Comparison of ENCODE assay signal across 10 cellular contexts in the genomic region with DNA sequence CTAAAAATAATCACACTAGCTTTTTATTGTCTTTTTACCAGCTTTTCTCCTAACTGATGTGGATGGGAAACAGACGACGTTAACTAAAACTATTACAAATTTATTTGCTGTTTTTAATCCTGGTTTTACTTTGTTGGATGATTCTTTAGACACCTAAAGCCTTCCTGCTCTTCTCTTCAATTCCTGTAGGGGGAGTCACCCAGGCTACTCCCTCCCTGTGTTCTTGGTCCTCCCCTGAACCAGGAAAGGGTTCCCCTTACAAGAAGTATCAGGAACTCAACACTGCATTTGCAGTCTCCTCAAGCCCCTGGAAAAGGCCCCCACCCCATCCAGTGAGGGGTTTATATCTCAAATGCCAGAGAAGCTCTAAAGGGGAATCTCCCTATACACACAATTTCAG.
A peak's percentile ranks its signal among the peaks of the same experiment; 100 is the strongest.
DNase-seq lines count a peak whose midpoint lies in the region; ATAC-seq and TF ChIP-seq lines count a peak whose summit lies in the region.
"Had no signal": no experiment of that assay in that cellular context is flagged by ENCODE, and none has a peak within 500 bp of the region (broad histone marks: within the 10 kb centered on the region; RNA-seq: fewer than 3 reads in every experiment).

No MANE protein-coding gene starts in this region.

- peaks cover 0 to 4% (median 0%) of the 10 kb centered on the region in 7 donors for H3K27me3 ChIP-seq in heart right ventricle

- CTCF ChIA-PET in RWPE1 (lab: Yijun Ruan, JAX), result interaction anchor here (0.7 kb wide), 1 partner anchor 597 kb away, joined by 4 read pairs; no protein-coding TSS in a partner anchor

- in situ Hi-C loops in ACHN (cut with HindIII; ENCODE audit: low pct_ligation_motif_present, low pct_unique_long_range_greater_than_20kb, low sequenced_read_pairs), result no loop called here
- in situ Hi-C loops in GM13976 (cut with MboI; ENCODE audit: low sequenced_read_pairs, unreplicated experiment), result no loop called here

- no peaks in the 10 kb centered on the region for H3K4me1 ChIP-seq in heart right ventricle
- H3K4me1 ChIP-seq: psoas muscle had no signal

- no peaks in the 10 kb centered on the region for H3K36me3 ChIP-seq in heart right ventricle

- TF ChIP-seq CTCF in GM13976 (IDR thresholded peaks at IDR 0.05; ENCODE audit: borderline replicate concordance, control extremely low read depth, extremely low read depth, insufficient read depth, missing control alignments) (no peak), RWPE1 (conservative IDR thresholded peaks at IDR 0.05; ENCODE audit: low read depth) (peak; percentile 25; the same call in 1 of the 2 replicates), foreskin fibroblast (IDR thresholded peaks at IDR 0.05; ENCODE audit: low read depth, low read length) (peak; percentile 54), heart right ventricle (IDR thresholded peaks at IDR 0.05) (peak in 4 of 9 donors; percentile 14 to 39 (median 24))

- POLR2A ChIA-PET in RWPE1 (lab: Yijun Ruan, JAX; ENCODE audit: low non-redundant PET), result no interaction called here

- H3K9me3 ChIP-seq in heart right ventricle, result peaks cover 0 to 21% (median 0%) of the 10 kb centered on the region in 11 donors
- H3K9me3 ChIP-seq: psoas muscle had no signal

- intact Hi-C loops in heart right ventricle (cut with DNase I), result no loop called here

- peak; percentile 8 for DNase-seq in ACHN
- peak; percentile 26 for DNase-seq in GM13976 (ENCODE audit: low spot score)
- peak; percentile 27 for DNase-seq in RWPE1 (ENCODE audit: low spot score)
- DNase-seq in foreskin fibroblast, result peak in 1 of 2 donors; percentile 6
- DNase-seq in activated T-cell treated with anti-CD3 and anti-CD28 coated beads, Interleukin-2, amount 50 U/mL, for 48 hours, result no peak
- no peak for DNase-seq in COLO668 (lab: John Stamatoyannopoulos, UW; ENCODE audit: unreplicated experiment)
- no peak for DNase-seq in globus pallidus (ENCODE audit: low spot score)
- DNase-seq in heart right ventricle, result no peak
- DNase-seq: NCI-H187 treated with DMSO at 0.1 percent for 48 hours, psoas muscle had no signal

- H3K27ac ChIP-seq in RWPE1 (no peak overlapping the region), heart right ventricle (no peak overlapping the region)
- H3K27ac ChIP-seq: psoas muscle had no signal

- H3K4me3 ChIP-seq in foreskin fibroblast (ENCODE audit: low read depth in 1 of 2, low read length in 2 of 2) (no peak overlapping the region), heart right ventricle (no peak overlapping the region)
- H3K4me3 ChIP-seq: psoas muscle had no signal

- no peak for ATAC-seq in heart right ventricle
- ATAC-seq: psoas muscle had no signal

- 66 to 74% methylated on average over 2 of the region's 2 CpGs for WGBS in heart right ventricle, 2 donors

Comparison
In these comparisons a context has a peak if more than half of its experiments do, and no peak if none do; other contexts are left out.
1. DNase-seq: peak in ACHN (single experiment), GM13976 (single experiment) and RWPE1 (single experiment); none in activated T-cell treated with anti-CD3 and anti-CD28 coated beads, Interleukin-2, amount 50 U/mL, for 48 hours (0 of 2), COLO668 (single experiment), globus pallidus (single experiment) and heart right ventricle (0 of 2).